ENCODE assay signal across 25 cellular contexts in genomic region chr11:43298397-43298796, GRCh38. TPM values are rescaled to one million over a fixed set of nuclear protein-coding genes. Genes with fewer than 3 reads are reported as not detected.
DNase-seq lines count a peak whose midpoint lies in the region; ATAC-seq, FAIRE-seq and TF ChIP-seq lines count a peak whose summit lies in the region.
"Had no signal": no experiment of that assay in that cellular context is flagged by ENCODE, and none has a peak within 500 bp of the region (broad histone marks: within the 10 kb centered on the region; RNA-seq: fewer than 3 reads in every experiment).

No MANE protein-coding gene starts in this region.

- peak; percentile 27 for ATAC-seq in memory B cell (ENCODE audit: low read depth)
- ATAC-seq in HG03097 (IDR thresholded peaks at IDR 0.05; ENCODE audit: low FRiP score, unreplicated experiment) = no peak
- ATAC-seq: A549, GM23338 had no signal

- no peaks in the 10 kb centered on the region for H3K79me2 ChIP-seq in OCI-LY7 (ENCODE audit: insufficient read depth, low read depth, low read length)

- H3K27ac ChIP-seq in OCI-LY7 (ENCODE audit: low read depth, low read length, poor library complexity, severe bottlenecking) = no peak overlapping the region
- H3K27ac ChIP-seq: A549; BLaER1 treated with 17β-estradiol and CSF1 and Interleukin-3, amounts not matched to agents 10 nM and 100 nM had no signal

- POLR2A ChIA-PET in OCI-LY7 (lab: Charles Lee) = interaction anchor here (0.9 kb wide), 1 partner anchor 14 kb away, joined by 5 read pairs; no protein-coding TSS in a partner anchor

- DNase-seq in NOMO-1 treated with DMSO at 0.1 percent for 48 hours (lab: John Stamatoyannopoulos, UW; ENCODE audit: unreplicated experiment) (peak; percentile 4), NOMO-1 (lab: John Stamatoyannopoulos, UW; ENCODE audit: unreplicated experiment in 2 of 2) (no peak), H54 (ENCODE audit: insufficient read length, low spot score) (no peak), OCI-LY7 (ENCODE audit: low spot score) (peak; percentile 3), memory B cell (ENCODE audit: low spot score in 2 of 2) (no peak), SIG-M5 treated with dmso at 0.1 percent for 504 hours (lab: John Stamatoyannopoulos, UW; ENCODE audit: unreplicated experiment) (no peak), RCC 7860 (ENCODE audit: low spot score) (no peak)
- DNase-seq: 8988T; ACHN; AML-193; BE2C; CD4-positive, alpha-beta T cell; CD8-positive, alpha-beta memory T cell; DMS 273 treated with DMSO at 0.1 percent for 48 hours; DMS79; GF-D8; HFFc6 had no signal

- no TSS peak for BruUV-seq in OCI-LY7 (replicated peaks; lab: Mats Ljungman, UMichigan)

- FAIRE-seq in H54 (lab: Jason Lieb, UNC) = peak; percentile 33
- FAIRE-seq in RCC 7860 (lab: Jason Lieb, UNC) = no peak
- FAIRE-seq: A549, D721Med, GM18507 had no signal

- intact Hi-C loops in OCI-LY7 (cut with micrococcal nuclease; ENCODE audit: unreplicated experiment) = no loop called here

- H3K4me2 ChIP-seq in OCI-LY7 (ENCODE audit: low read length) = no peak overlapping the region
- H3K4me2 ChIP-seq: A549; BLaER1 treated with 17β-estradiol and CSF1 and Interleukin-3, amounts not matched to agents 10 nM and 100 nM; GM23338 had no signal

- no peaks in the 10 kb centered on the region for H3K4me1 ChIP-seq in OCI-LY7 (ENCODE audit: insufficient read depth, low read length, poor library complexity, severe bottlenecking)
- H3K4me1 ChIP-seq: A549; BE2C; BLaER1 treated with 17β-estradiol and CSF1 and Interleukin-3, amounts not matched to agents 10 nM and 100 nM; HAP-1 had no signal

- H3K36me3 Mint-ChIP-seq in memory B cell = no peaks in the 10 kb centered on the region
- H3K36me3 Mint-ChIP-seq: CD14-positive monocyte had no signal

- no peak for TF ChIP-seq CTCF in OCI-LY7 (conservative IDR thresholded peaks at IDR 0.05; ENCODE audit: low read length)

- no peak overlapping the region for H3K4me3 Mint-ChIP-seq in memory B cell
- H3K4me3 Mint-ChIP-seq: CD14-positive monocyte; CD4-positive, alpha-beta T cell; CD8-positive, alpha-beta memory T cell; GM23338; HFFc6 had no signal

- no peaks in the 10 kb centered on the region for H3K9me3 ChIP-seq in OCI-LY7 (ENCODE audit: low read length)
- H3K9me3 ChIP-seq: BE2C, HAP-1 had no signal

- no peaks in the 10 kb centered on the region for H3K4me1 Mint-ChIP-seq in memory B cell
- H3K4me1 Mint-ChIP-seq: CD14-positive monocyte; CD8-positive, alpha-beta memory T cell; GM23338 had no signal

- no peak overlapping the region for H3K4me3 ChIP-seq in OCI-LY7 (ENCODE audit: low read depth, low read length, poor library complexity, severe bottlenecking)
- H3K4me3 ChIP-seq: A549; BLaER1 treated with 17β-estradiol and CSF1 and Interleukin-3, amounts not matched to agents 10 nM and 100 nM; GM23338; HAP-1 had no signal

- H4K20me1 ChIP-seq in OCI-LY7 (ENCODE audit: insufficient read depth, low read length) = no peaks in the 10 kb centered on the region
- H4K20me1 ChIP-seq: BLaER1 treated with 17β-estradiol and CSF1 and Interleukin-3, amounts not matched to agents 10 nM and 100 nM had no signal

- peaks cover 6% of the 10 kb centered on the region for H3K27me3 Mint-ChIP-seq in memory B cell

- H3K9me3 Mint-ChIP-seq in memory B cell = peaks cover 11% of the 10 kb centered on the region

- no peaks in the 10 kb centered on the region for H3K36me3 ChIP-seq in OCI-LY7 (ENCODE audit: insufficient read depth, low read length)
- H3K36me3 ChIP-seq: BE2C; BLaER1 treated with 17β-estradiol and CSF1 and Interleukin-3, amounts not matched to agents 10 nM and 100 nM; HAP-1 had no signal

- no peak for TF ChIP-seq POLR2A in H54 (IDR thresholded peaks at IDR 0.05; ENCODE audit: low read depth, low read length)

- no peak overlapping the region for H2AFZ ChIP-seq in OCI-LY7 (ENCODE audit: low read length)
- H2AFZ ChIP-seq: GM23338 had no signal

- no peaks in the 10 kb centered on the region for H3K9me2 ChIP-seq in OCI-LY7 (ENCODE audit: insufficient read depth, low read length)

- CTCF ChIA-PET in OCI-LY7 (lab: Charles Lee; ENCODE audit: unreplicated experiment) = no interaction called here

- H3K27ac Mint-ChIP-seq in memory B cell = no peak overlapping the region
- H3K27ac Mint-ChIP-seq: CD14-positive monocyte; CD4-positive, alpha-beta T cell; CD8-positive, alpha-beta memory T cell; GM23338; HFFc6 had no signal

RNA-seq across cellular contexts. Expression of gene API5, which starts 13.4 kb away (rescaled TPM):
- total RNA-seq in OCI-LY7 (2014; rRNA removed; shearing (Covaris generic)) = 71.1 and 98.0 TPM in 2 replicates
- total RNA-seq in OCI-LY7 (2022) = 119 and 141 TPM in 2 replicates

Comparison
In these comparisons a context has a peak if more than half of its experiments do, and no peak if none do; other contexts are left out.
1. DNase-seq: peak in NOMO-1 treated with DMSO at 0.1 percent for 48 hours (single experiment) and OCI-LY7 (single experiment); none in NOMO-1 (0 of 2), H54 (single experiment), memory B cell (0 of 2), SIG-M5 treated with dmso at 0.1 percent for 504 hours (single experiment) and RCC 7860 (single experiment).